ENCODE assay signal across 2 cellular contexts in genomic region chr1:67173988-67174387, GRCh38.
TF ChIP-seq lines count a peak whose summit lies in the region.

No MANE protein-coding gene starts in this region.

TF ChIP-seq in HepG2, 621 proteins besides CTCF, POLR2A, EP300 and RAD21:
- TF ChIP-seq MAFK (conservative IDR thresholded peaks at IDR 0.05 in 1 of 2, IDR thresholded peaks at IDR 0.05 in 1 of 2; ENCODE audit: low read length in 2 of 2): peak; percentile 62 to 78
- TF ChIP-seq MAFF (IDR thresholded peaks at IDR 0.05; ENCODE audit: low read depth, low read length): peak; percentile 70
- TF ChIP-seq SRSF1 (optimal IDR thresholded peaks at IDR 0.05; ENCODE audit: low read depth, low read length): no peak

TF ChIP-seq in K562, 482 proteins besides CTCF, POLR2A, EP300 and RAD21:
- TF ChIP-seq ZNF316 (IDR thresholded peaks at IDR 0.05): peak; percentile 88
- peak; percentile 71 for TF ChIP-seq MAFG (tag; conservative IDR thresholded peaks at IDR 0.05)
- peak; percentile 43; the same call in 1 of the 2 replicates for TF ChIP-seq MAFK (IDR thresholded peaks at IDR 0.05; ENCODE audit: low read length)
- no peak for TF ChIP-seq ELF4 (CRISPR knock-in tag; IDR thresholded peaks at IDR 0.05)
- TF ChIP-seq SMAD1 (IDR thresholded peaks at IDR 0.05; ENCODE audit: low read depth, low read length, partially characterized antibody): no peak
- TF ChIP-seq MAFF (IDR thresholded peaks at IDR 0.05; ENCODE audit: low read length): peak; percentile 64
- peak; percentile 82 for TF ChIP-seq C11orf30 (IDR thresholded peaks at IDR 0.05; ENCODE audit: low read depth)
